Comparison of ENCODE assay signal across 1 cellular context in the genomic region with DNA sequence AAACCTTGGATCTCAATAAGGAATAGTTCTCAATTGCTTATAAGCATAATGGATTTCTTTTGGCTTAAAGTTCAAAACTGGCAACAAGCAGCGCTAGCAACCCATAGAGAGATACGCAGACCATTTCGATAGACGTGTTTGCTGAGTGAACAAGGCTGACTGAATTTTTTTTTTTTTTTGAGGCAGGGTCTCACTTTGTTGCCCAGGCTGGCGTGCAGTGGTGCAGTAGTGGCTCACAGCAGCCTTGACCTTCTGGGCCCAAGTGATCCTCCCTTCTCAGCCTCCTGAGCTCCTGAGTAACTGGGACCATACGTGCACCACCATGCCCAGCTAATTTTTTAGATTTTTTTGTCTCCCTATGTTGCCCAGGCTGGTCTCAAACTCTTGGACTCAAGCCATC.
TF ChIP-seq lines count a peak whose summit lies in the region.

No MANE protein-coding gene starts in this region.

TF ChIP-seq in HEK293, 187 proteins besides CTCF, POLR2A, EP300 and RAD21:
- 0 out of 2 replicates have a peak, but pooled peaks have one; percentile 32 for TF ChIP-seq ZNF121 (tag by site-specific recombination; IDR thresholded peaks at IDR 0.05)
- no peak for TF ChIP-seq ZNF239 (tag by site-specific recombination; IDR thresholded peaks at IDR 0.05)
